In genomic region chr17:82297804-82298537, GRCh38 we compare ENCODE assay signal across 8 cellular contexts. TPM values are rescaled to one million over a fixed set of nuclear protein-coding genes. Genes with fewer than 3 reads are reported as not detected.
DNase-seq lines count a peak whose midpoint lies in the region; FAIRE-seq and TF ChIP-seq lines count a peak whose summit lies in the region.

No MANE protein-coding gene starts in this region.

- H3K27ac Mint-ChIP-seq in chondrocyte (ENCODE audit: unreplicated experiment): peak overlapping the region; percentile 97

- no peaks in the 10 kb centered on the region for H3K27me3 Mint-ChIP-seq in chondrocyte (ENCODE audit: low read depth)

- peak overlapping the region in 2 of 3 donors; percentile 25 to 30 for H3K4me3 ChIP-seq in liver (ENCODE audit: low read depth in 1 of 3, low read length in 3 of 3)

- no peaks in the 10 kb centered on the region for H3K36me3 Mint-ChIP-seq in chondrocyte (ENCODE audit: low read depth)

- H3K27ac ChIP-seq in liver (ENCODE audit: low read depth in 1 of 2, low read length in 2 of 2): peak overlapping the region; percentile 73 to 90

- peaks cover 8 to 42% (median 30%) of the 10 kb centered on the region in 4 donors for H3K4me1 ChIP-seq in liver (ENCODE audit: control insufficient read depth in 4 of 4, insufficient read depth in 4 of 4, low read length in 3 of 4)

- 22% methylated on average over 36 of the region's 36 CpGs for WGBS in liver

- TF ChIP-seq CTCF in chondrocyte (IDR thresholded peaks at IDR 0.05) (no peak), liver (IDR thresholded peaks at IDR 0.05; ENCODE audit: low read depth, low read length, missing input control) (no peak), D721Med (IDR thresholded peaks at IDR 0.05; ENCODE audit: insufficient read depth, missing control alignments) (no peak)

- DNase-seq in EH (ENCODE audit: low read depth) (peak; percentile 94), H4 (ENCODE audit: low spot score) (peak; percentile 99), NCI-H2029 (lab: John Stamatoyannopoulos, UW) (peak; percentile 84), chondrocyte (ENCODE audit: low spot score) (peak; percentile 90), D721Med (ENCODE audit: insufficient read length, low spot score) (no peak)
- DNase-seq in activated CD4-positive, alpha-beta T cell treated with anti-CD3 and anti-CD28 coated beads for 4 hours: peak; percentile 93 to 94
- DNase-seq in stimulated activated CD4-positive, alpha-beta T cell treated with anti-CD3 and anti-CD28 coated beads, TNF-alpha, amount 100 ng/mL, for 1 hour (ENCODE audit: low read depth in 3 of 3, low spot score in 1 of 3): peak; percentile 75 to 93 (median 89)

- H3K9me3 Mint-ChIP-seq in chondrocyte (ENCODE audit: low read depth): no peaks in the 10 kb centered on the region

- TF ChIP-seq RAD21 in liver (IDR thresholded peaks at IDR 0.05): peak in 1 of 2 donors; percentile 14

- H3K36me3 ChIP-seq in liver (ENCODE audit: control insufficient read depth in 4 of 4, insufficient read depth in 3 of 4, low read depth in 1 of 4, low read length in 3 of 4): no peaks in the 10 kb centered on the region

- no peaks in the 10 kb centered on the region for H3K27me3 ChIP-seq in liver (ENCODE audit: control insufficient read depth in 4 of 4, insufficient read depth in 4 of 4, low read length in 3 of 4)

- H3K4me3 Mint-ChIP-seq in chondrocyte (ENCODE audit: unreplicated experiment): peak overlapping the region; percentile 73

- no peak for FAIRE-seq in D721Med (lab: Jason Lieb, UNC)

- H3K9ac ChIP-seq in liver (ENCODE audit: low read depth in 1 of 2, low read length in 2 of 2): peak overlapping the region; percentile 54 to 61

- H3K9me3 ChIP-seq in liver (ENCODE audit: control insufficient read depth in 4 of 4, low read length in 3 of 4): no peaks in the 10 kb centered on the region

- H3K4me1 Mint-ChIP-seq in chondrocyte (ENCODE audit: low read depth): peaks cover 37% of the 10 kb centered on the region

TF ChIP-seq in liver, 16 proteins besides CTCF, POLR2A, EP300 and RAD21:
- TF ChIP-seq GABPA (IDR thresholded peaks at IDR 0.05 in 1 of 2, conservative IDR thresholded peaks at IDR 0.05 in 1 of 2): peak; percentile 65 to 82
- TF ChIP-seq HNF4G (IDR thresholded peaks at IDR 0.05): no peak
- TF ChIP-seq, protein P1, sequence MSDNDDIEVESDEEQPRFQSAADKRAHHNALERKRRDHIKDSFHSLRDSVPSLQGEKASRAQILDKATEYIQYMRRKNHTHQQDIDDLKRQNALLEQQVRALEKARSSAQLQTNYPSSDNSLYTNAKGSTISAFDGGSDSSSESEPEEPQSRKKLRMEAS (IDR thresholded peaks at IDR 0.05): no peak
- no peak for TF ChIP-seq TAF1 (conservative IDR thresholded peaks at IDR 0.05)
- TF ChIP-seq EGR1 (IDR thresholded peaks at IDR 0.05; ENCODE audit: low read depth in 2 of 2): no peak
- peak; percentile 70 for TF ChIP-seq SP1 (IDR thresholded peaks at IDR 0.05)
- TF ChIP-seq NR2F2 (IDR thresholded peaks at IDR 0.05): peak; percentile 23
- TF ChIP-seq, protein P2, sequence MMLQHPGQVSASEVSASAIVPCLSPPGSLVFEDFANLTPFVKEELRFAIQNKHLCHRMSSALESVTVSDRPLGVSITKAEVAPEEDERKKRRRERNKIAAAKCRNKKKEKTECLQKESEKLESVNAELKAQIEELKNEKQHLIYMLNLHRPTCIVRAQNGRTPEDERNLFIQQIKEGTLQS (IDR thresholded peaks at IDR 0.05): no peak
- TF ChIP-seq, protein P3, sequence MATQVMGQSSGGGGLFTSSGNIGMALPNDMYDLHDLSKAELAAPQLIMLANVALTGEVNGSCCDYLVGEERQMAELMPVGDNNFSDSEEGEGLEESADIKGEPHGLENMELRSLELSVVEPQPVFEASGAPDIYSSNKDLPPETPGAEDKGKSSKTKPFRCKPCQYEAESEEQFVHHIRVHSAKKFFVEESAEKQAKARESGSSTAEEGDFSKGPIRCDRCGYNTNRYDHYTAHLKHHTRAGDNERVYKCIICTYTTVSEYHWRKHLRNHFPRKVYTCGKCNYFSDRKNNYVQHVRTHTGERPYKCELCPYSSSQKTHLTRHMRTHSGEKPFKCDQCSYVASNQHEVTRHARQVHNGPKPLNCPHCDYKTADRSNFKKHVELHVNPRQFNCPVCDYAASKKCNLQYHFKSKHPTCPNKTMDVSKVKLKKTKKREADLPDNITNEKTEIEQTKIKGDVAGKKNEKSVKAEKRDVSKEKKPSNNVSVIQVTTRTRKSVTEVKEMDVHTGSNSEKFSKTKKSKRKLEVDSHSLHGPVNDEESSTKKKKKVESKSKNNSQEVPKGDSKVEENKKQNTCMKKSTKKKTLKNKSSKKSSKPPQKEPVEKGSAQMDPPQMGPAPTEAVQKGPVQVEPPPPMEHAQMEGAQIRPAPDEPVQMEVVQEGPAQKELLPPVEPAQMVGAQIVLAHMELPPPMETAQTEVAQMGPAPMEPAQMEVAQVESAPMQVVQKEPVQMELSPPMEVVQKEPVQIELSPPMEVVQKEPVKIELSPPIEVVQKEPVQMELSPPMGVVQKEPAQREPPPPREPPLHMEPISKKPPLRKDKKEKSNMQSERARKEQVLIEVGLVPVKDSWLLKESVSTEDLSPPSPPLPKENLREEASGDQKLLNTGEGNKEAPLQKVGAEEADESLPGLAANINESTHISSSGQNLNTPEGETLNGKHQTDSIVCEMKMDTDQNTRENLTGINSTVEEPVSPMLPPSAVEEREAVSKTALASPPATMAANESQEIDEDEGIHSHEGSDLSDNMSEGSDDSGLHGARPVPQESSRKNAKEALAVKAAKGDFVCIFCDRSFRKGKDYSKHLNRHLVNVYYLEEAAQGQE (IDR thresholded peaks at IDR 0.05): peak; percentile 9
- peak; percentile 57 to 68 for TF ChIP-seq HNF4A (conservative IDR thresholded peaks at IDR 0.05)
- TF ChIP-seq, protein P4, sequence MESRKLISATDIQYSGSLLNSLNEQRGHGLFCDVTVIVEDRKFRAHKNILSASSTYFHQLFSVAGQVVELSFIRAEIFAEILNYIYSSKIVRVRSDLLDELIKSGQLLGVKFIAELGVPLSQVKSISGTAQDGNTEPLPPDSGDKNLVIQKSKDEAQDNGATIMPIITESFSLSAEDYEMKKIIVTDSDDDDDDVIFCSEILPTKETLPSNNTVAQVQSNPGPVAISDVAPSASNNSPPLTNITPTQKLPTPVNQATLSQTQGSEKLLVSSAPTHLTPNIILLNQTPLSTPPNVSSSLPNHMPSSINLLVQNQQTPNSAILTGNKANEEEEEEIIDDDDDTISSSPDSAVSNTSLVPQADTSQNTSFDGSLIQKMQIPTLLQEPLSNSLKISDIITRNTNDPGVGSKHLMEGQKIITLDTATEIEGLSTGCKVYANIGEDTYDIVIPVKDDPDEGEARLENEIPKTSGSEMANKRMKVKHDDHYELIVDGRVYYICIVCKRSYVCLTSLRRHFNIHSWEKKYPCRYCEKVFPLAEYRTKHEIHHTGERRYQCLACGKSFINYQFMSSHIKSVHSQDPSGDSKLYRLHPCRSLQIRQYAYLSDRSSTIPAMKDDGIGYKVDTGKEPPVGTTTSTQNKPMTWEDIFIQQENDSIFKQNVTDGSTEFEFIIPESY (IDR thresholded peaks at IDR 0.05): no peak
- peak; percentile 62 to 77 for TF ChIP-seq RXRA (IDR thresholded peaks at IDR 0.05)
- no peak for TF ChIP-seq FOXA2 (IDR thresholded peaks at IDR 0.05)
- TF ChIP-seq YY1 (IDR thresholded peaks at IDR 0.05): peak; percentile 46
- no peak for TF ChIP-seq FOXA1 (IDR thresholded peaks at IDR 0.05)
- no peak for TF ChIP-seq JUND (IDR thresholded peaks at IDR 0.05)

RNA-seq across cellular contexts. Expression of gene CD7, which starts 19.4 kb away (rescaled TPM):
- total RNA-seq in H4 (2014; rRNA removed; shearing (Covaris generic)): 0.06 and 1.5 TPM in 2 replicates
- not detected in 3 replicates for total RNA-seq in chondrocyte
- 1 to 10 TPM; 1.4 to 1.5 TPM for total RNA-seq in liver
- 1 to 10 TPM; 1.0 to 1.4 TPM for polyA plus RNA-seq in liver

RNA-seq across cellular contexts. Expression of gene CSNK1D, which starts 24.5 kb away (rescaled TPM):
- 30.3 and 33.9 TPM in 2 replicates for total RNA-seq in H4 (2014; rRNA removed; shearing (Covaris generic))
- total RNA-seq in chondrocyte: 93.0 to 94.5 TPM (median 93.9 TPM) in 3 replicates
- 10 to 100 TPM; 22.0 to 49.0 TPM for total RNA-seq in liver
- 10 to 100 TPM; 29.0 to 39.3 TPM for polyA plus RNA-seq in liver

RNA-seq across cellular contexts. Expression of gene SECTM1, which starts 35.6 kb away (rescaled TPM):
- total RNA-seq in H4 (2014; rRNA removed; shearing (Covaris generic)): 30.1 and 30.7 TPM in 2 replicates
- total RNA-seq in chondrocyte (1.3 to 2.5 TPM (median 2.1 TPM) in 3 replicates), liver (10 to 100 TPM in 1 of 2 donors, 1 to 10 TPM in 1; 3.6 to 14.2 TPM)
- 1 to 10 TPM; 1.3 to 5.7 TPM for polyA plus RNA-seq in liver
